ENCODE assay signal across 18 cellular contexts in the genomic region with DNA sequence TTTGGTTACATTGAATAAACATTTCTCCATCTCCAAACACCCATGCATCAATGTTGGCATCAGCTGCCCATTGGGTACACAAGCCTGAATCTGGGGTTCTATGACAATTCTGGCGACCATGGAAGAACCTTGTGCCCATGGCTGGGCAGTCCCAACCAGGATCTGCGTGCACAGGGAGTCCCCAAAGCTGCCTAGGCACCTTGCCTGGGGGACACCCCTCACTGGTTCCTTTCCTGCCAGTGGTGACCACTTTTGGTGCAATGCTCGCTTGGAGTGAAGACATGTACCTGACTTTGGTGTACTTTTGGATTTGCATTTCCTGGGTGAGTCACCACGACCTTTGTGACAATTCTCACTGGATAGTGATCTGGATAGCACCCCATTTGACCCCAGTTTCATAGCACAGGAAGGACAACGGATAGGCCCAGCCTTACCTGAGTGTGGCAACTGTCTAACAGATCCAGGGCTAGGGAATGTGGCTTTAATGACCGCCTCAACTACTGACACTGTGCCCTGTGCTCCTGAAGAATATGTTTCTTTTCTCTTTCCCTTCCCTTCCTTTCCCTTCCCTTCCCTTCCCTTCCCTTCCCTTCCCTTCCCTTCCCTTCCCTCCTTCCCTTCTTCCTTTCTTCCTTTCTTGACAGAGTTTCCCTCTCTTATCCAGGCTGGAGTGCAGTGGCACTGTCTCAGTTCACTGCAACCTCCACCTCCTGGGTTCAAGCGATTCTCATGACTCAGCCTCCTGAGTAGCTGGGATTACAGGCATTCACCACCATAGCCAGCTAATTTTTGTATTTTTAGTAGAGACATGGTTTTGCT. TPM values are rescaled to one million over a fixed set of nuclear protein-coding genes. Genes with fewer than 3 reads are reported as not detected.
"Had no signal": no experiment of that assay in that cellular context is flagged by ENCODE, and none has a peak within 500 bp of the region (broad histone marks: within the 10 kb centered on the region; RNA-seq: fewer than 3 reads in every experiment).

No MANE protein-coding gene starts in this region.

- H3K4me1 ChIP-seq: heart right ventricle had no signal

- H3K36me3 Mint-ChIP-seq: activated naive CD8-positive, alpha-beta T cell treated with anti-CD3 and anti-CD28 coated beads, Interleukin-2, amount 10 ng/mL, durations not matched to agents 7 days and 5 days had no signal

- ATAC-seq: heart right ventricle, left ventricle myocardium superior had no signal

- H3K9me3 Mint-ChIP-seq: activated naive CD8-positive, alpha-beta T cell treated with anti-CD3 and anti-CD28 coated beads, Interleukin-2, amount 10 ng/mL, durations not matched to agents 7 days and 5 days; stimulated activated naive CD8-positive, alpha-beta T cell treated with anti-CD3 and anti-CD28 coated beads, Interleukin-15, Interleukin-2, amounts not matched to agents 100 ng/mL and 50 ng/mL, for 24 hours had no signal

- H3K9me3 ChIP-seq: heart right ventricle, ovary, thoracic aorta had no signal

- H3K36me3 ChIP-seq: heart right ventricle, ovary, thoracic aorta had no signal

- H3K27me3 ChIP-seq: ovary had no signal

- H3K27ac Mint-ChIP-seq: activated naive CD8-positive, alpha-beta T cell treated with anti-CD3 and anti-CD28 coated beads, Interleukin-2, amount 10 ng/mL, durations not matched to agents 7 days and 5 days; stimulated activated naive CD8-positive, alpha-beta T cell treated with anti-CD3 and anti-CD28 coated beads, Interleukin-15, Interleukin-2, amounts not matched to agents 100 ng/mL and 50 ng/mL, for 24 hours had no signal

- DNase-seq: activated effector memory CD4-positive, alpha-beta T cell treated with anti-CD3 and anti-CD28 coated beads, Interleukin-2, amount 50 U/mL, for 16 hours; activated naive CD8-positive, alpha-beta T cell treated with anti-CD3 and anti-CD28 coated beads, Interleukin-2, amount 10 ng/mL, durations not matched to agents 7 days and 5 days; activated T-cell treated with anti-CD3 and anti-CD28 coated beads for 4 hours; aorta; heart right ventricle; left ventricle myocardium superior; ovary; stimulated activated CD4-positive, alpha-beta T cell treated with anti-CD3 and anti-CD28 coated beads, Interleukin-2, amount 100 ng/mL, for 48 hours; stimulated activated CD8-positive, alpha-beta memory T cell treated with anti-CD3 and anti-CD28 coated beads, Interleukin-4, amount 100 ng/mL, for 48 hours; T-helper 9 cell had no signal

- H3K4me3 Mint-ChIP-seq: activated naive CD8-positive, alpha-beta T cell treated with anti-CD3 and anti-CD28 coated beads, Interleukin-2, amount 10 ng/mL, durations not matched to agents 7 days and 5 days; stimulated activated naive CD8-positive, alpha-beta T cell treated with anti-CD3 and anti-CD28 coated beads, Interleukin-15, Interleukin-2, amounts not matched to agents 100 ng/mL and 50 ng/mL, for 24 hours had no signal

- H3K4me3 ChIP-seq: heart right ventricle, ovary, thoracic aorta had no signal

- H3K27ac ChIP-seq: heart right ventricle, ovary, thoracic aorta had no signal

RNA-seq across cellular contexts. Expression of a gene that starts 7.1 kb away (rescaled TPM):
- total RNA-seq: activated CD8-positive, alpha-beta memory T cell treated with anti-CD3 and anti-CD28 coated beads for 36 hours; activated naive CD8-positive, alpha-beta T cell treated with anti-CD3 and anti-CD28 coated beads, Interleukin-2, amount 10 ng/mL, durations not matched to agents 7 days and 5 days; aorta; bronchial epithelial cell; chondrocyte; frontal cortex; heart right ventricle; left ventricle myocardium superior; mesenteric fat pad; ovary; thoracic aorta; ureter had no signal

RNA-seq across cellular contexts. Expression of a gene that starts 31.0 kb away (rescaled TPM):
- total RNA-seq: activated CD8-positive, alpha-beta memory T cell treated with anti-CD3 and anti-CD28 coated beads for 36 hours; activated naive CD8-positive, alpha-beta T cell treated with anti-CD3 and anti-CD28 coated beads, Interleukin-2, amount 10 ng/mL, durations not matched to agents 7 days and 5 days; aorta; bronchial epithelial cell; chondrocyte; frontal cortex; heart right ventricle; left ventricle myocardium superior; mesenteric fat pad; ovary; thoracic aorta; ureter had no signal

RNA-seq across cellular contexts. Expression of a gene that starts 38.7 kb away (rescaled TPM):
- total RNA-seq: activated CD8-positive, alpha-beta memory T cell treated with anti-CD3 and anti-CD28 coated beads for 36 hours; activated naive CD8-positive, alpha-beta T cell treated with anti-CD3 and anti-CD28 coated beads, Interleukin-2, amount 10 ng/mL, durations not matched to agents 7 days and 5 days; bronchial epithelial cell; chondrocyte; mesenteric fat pad; thoracic aorta had no signal

RNA-seq across cellular contexts. Expression of a gene that starts 38.9 kb away (rescaled TPM):
- total RNA-seq: activated CD8-positive, alpha-beta memory T cell treated with anti-CD3 and anti-CD28 coated beads for 36 hours; activated naive CD8-positive, alpha-beta T cell treated with anti-CD3 and anti-CD28 coated beads, Interleukin-2, amount 10 ng/mL, durations not matched to agents 7 days and 5 days; aorta; bronchial epithelial cell; chondrocyte; frontal cortex; heart right ventricle; left ventricle myocardium superior; mesenteric fat pad; thoracic aorta; ureter had no signal
